ENCODE assay signal across 15 cellular contexts in genomic region chr3:59982510-59982909, GRCh38.
DNase-seq lines count a peak whose midpoint lies in the region; ATAC-seq lines count a peak whose summit lies in the region.
"Had no signal": no experiment of that assay in that cellular context is flagged by ENCODE, and none has a peak within 500 bp of the region (broad histone marks: within the 10 kb centered on the region; RNA-seq: fewer than 3 reads in every experiment).

No MANE protein-coding gene starts in this region.

- H3K36me3 Mint-ChIP-seq in activated naive CD4-positive, alpha-beta T cell treated with anti-CD3 and anti-CD28 coated beads for 36 hours (ENCODE audit: low read depth), result peaks cover 12% of the 10 kb centered on the region
- H3K36me3 Mint-ChIP-seq in activated naive CD4-positive, alpha-beta T cell treated with anti-CD3 and anti-CD28 coated beads, Interleukin-2, amount 50 U/mL, for 72 hours, result peaks cover 16 to 21% of the 10 kb centered on the region in 2 donors
- peaks cover 0 to 4% (median 3%) of the 10 kb centered on the region in 3 donors for H3K36me3 Mint-ChIP-seq in CD8-positive, alpha-beta memory T cell
- H3K36me3 Mint-ChIP-seq in effector memory CD8-positive, alpha-beta T cell (ENCODE audit: insufficient read depth), result peaks cover 11% of the 10 kb centered on the region

- H3K4me3 Mint-ChIP-seq in activated naive CD4-positive, alpha-beta T cell treated with anti-CD3 and anti-CD28 coated beads for 36 hours, result no peak overlapping the region
- H3K4me3 Mint-ChIP-seq in CD8-positive, alpha-beta memory T cell, result no peak overlapping the region
- H3K4me3 Mint-ChIP-seq in effector memory CD8-positive, alpha-beta T cell, result no peak overlapping the region
- H3K4me3 Mint-ChIP-seq: CD8-positive, alpha-beta T cell; HFFc6 had no signal

- H3K27me3 ChIP-seq in CD8-positive, alpha-beta memory T cell (ENCODE audit: insufficient read depth, low read length, poor library complexity, severe bottlenecking), result no peaks in the 10 kb centered on the region

- no peak overlapping the region for H3K4me3 ChIP-seq in CD8-positive, alpha-beta memory T cell (ENCODE audit: low read length)
- H3K4me3 ChIP-seq: BLaER1 treated with 17β-estradiol and CSF1 and Interleukin-3, amounts not matched to agents 10 nM and 100 nM had no signal

- POLR2A ChIA-PET in CD8-positive, alpha-beta memory T cell (lab: Charles Lee), result no interaction called here

- H3K27me3 Mint-ChIP-seq in activated naive CD4-positive, alpha-beta T cell treated with anti-CD3 and anti-CD28 coated beads for 36 hours (ENCODE audit: low read depth), result no peaks in the 10 kb centered on the region
- H3K27me3 Mint-ChIP-seq in CD8-positive, alpha-beta memory T cell, result no peaks in the 10 kb centered on the region
- no peaks in the 10 kb centered on the region for H3K27me3 Mint-ChIP-seq in effector memory CD8-positive, alpha-beta T cell

- intact Hi-C loops in activated naive CD4-positive, alpha-beta T cell treated with anti-CD3 and anti-CD28 coated beads for 36 hours (cut with micrococcal nuclease), result no loop called here
- intact Hi-C loops in Right ventricle myocardium superior (cut with DNase I), result no loop called here

- H3K9me3 Mint-ChIP-seq in activated naive CD4-positive, alpha-beta T cell treated with anti-CD3 and anti-CD28 coated beads for 36 hours, result no peaks in the 10 kb centered on the region
- H3K9me3 Mint-ChIP-seq in activated naive CD4-positive, alpha-beta T cell treated with anti-CD3 and anti-CD28 coated beads, Interleukin-2, amount 50 U/mL, for 72 hours, result peaks cover 4% of the 10 kb centered on the region in 2 donors
- no peaks in the 10 kb centered on the region for H3K9me3 Mint-ChIP-seq in CD8-positive, alpha-beta memory T cell
- H3K9me3 Mint-ChIP-seq in effector memory CD8-positive, alpha-beta T cell, result peaks cover 0 to 1% of the 10 kb centered on the region in 2 donors

- H3K36me3 ChIP-seq in CD8-positive, alpha-beta memory T cell (ENCODE audit: insufficient read depth, low read length), result no peaks in the 10 kb centered on the region

- H3K27ac ChIP-seq in CD8-positive, alpha-beta memory T cell (ENCODE audit: low read depth, low read length), result no peak overlapping the region
- H3K27ac ChIP-seq: BLaER1 treated with 17β-estradiol and CSF1 and Interleukin-3, amounts not matched to agents 10 nM and 100 nM had no signal

- H3K27ac Mint-ChIP-seq in activated naive CD4-positive, alpha-beta T cell treated with anti-CD3 and anti-CD28 coated beads for 36 hours, result peak overlapping the region; percentile 5
- H3K27ac Mint-ChIP-seq in activated naive CD4-positive, alpha-beta T cell treated with anti-CD3 and anti-CD28 coated beads, Interleukin-2, amount 50 U/mL, for 72 hours, result no peak overlapping the region
- peak overlapping the region in 6 of 8 donors; percentile 3 to 80 (median 14) for H3K27ac Mint-ChIP-seq in CD8-positive, alpha-beta memory T cell
- peak overlapping the region in 1 of 2 donors; percentile 69 for H3K27ac Mint-ChIP-seq in effector memory CD8-positive, alpha-beta T cell
- H3K27ac Mint-ChIP-seq: HFFc6 had no signal

- peaks cover 59% of the 10 kb centered on the region for H3K4me1 ChIP-seq in CD8-positive, alpha-beta memory T cell (ENCODE audit: insufficient read depth, low read length)
- H3K4me1 ChIP-seq: Caco-2 had no signal

- CTCF ChIA-PET in activated naive CD4-positive, alpha-beta T cell treated with anti-CD3 and anti-CD28 coated beads for 36 hours (lab: Charles Lee), result interaction anchor here (0.6 to 1.4 kb wide), 4 partner anchors 43 to 100 kb away, joined by 3 read pairs; no protein-coding TSS in a partner anchor
- CTCF ChIA-PET in CD8-positive, alpha-beta memory T cell (lab: Charles Lee), result no interaction called here

- ATAC-seq in activated naive CD4-positive, alpha-beta T cell treated with anti-CD3 and anti-CD28 coated beads, Interleukin-2, amount 50 U/mL, for 72 hours, result no peak
- ATAC-seq in effector memory CD8-positive, alpha-beta T cell (replicated peaks), result peak; percentile 50
- ATAC-seq in Right ventricle myocardium superior (ENCODE audit: poor library complexity) (no peak), HG03135 (IDR thresholded peaks at IDR 0.05; ENCODE audit: unreplicated experiment) (no peak)
- ATAC-seq: CD8-positive, alpha-beta T cell; HepG2 had no signal

- DNase-seq in activated naive CD4-positive, alpha-beta T cell treated with anti-CD3 and anti-CD28 coated beads for 36 hours, result no peak
- DNase-seq in activated naive CD4-positive, alpha-beta T cell treated with anti-CD3 and anti-CD28 coated beads, Interleukin-2, amount 50 U/mL, for 72 hours (ENCODE audit: low spot score in 2 of 2), result no peak
- no peak for DNase-seq in CD8-positive, alpha-beta memory T cell
- no peak for DNase-seq in effector memory CD8-positive, alpha-beta T cell
- DNase-seq in Right ventricle myocardium superior, result no peak
- DNase-seq in SIG-M5 (lab: John Stamatoyannopoulos, UW), result no peak
- DNase-seq: 8988T; Caco-2; CD8-positive, alpha-beta T cell; GF-D8; HCEC 1CT; HFFc6 had no signal

- peaks cover 75% of the 10 kb centered on the region for H3K4me1 Mint-ChIP-seq in activated naive CD4-positive, alpha-beta T cell treated with anti-CD3 and anti-CD28 coated beads for 36 hours (ENCODE audit: low read depth)
- H3K4me1 Mint-ChIP-seq in CD8-positive, alpha-beta memory T cell, result peaks cover 41 to 47% (median 45%) of the 10 kb centered on the region in 3 donors
- H3K4me1 Mint-ChIP-seq in effector memory CD8-positive, alpha-beta T cell (ENCODE audit: low read depth in 2 of 2), result peaks cover 10 to 18% of the 10 kb centered on the region in 2 donors

- no peaks in the 10 kb centered on the region for H3K9me3 ChIP-seq in CD8-positive, alpha-beta memory T cell (ENCODE audit: low read length)
- H3K9me3 ChIP-seq: Caco-2 had no signal

Comparison
In these comparisons a context has a peak if more than half of its experiments do, and no peak if none do; other contexts are left out.
1. H3K27ac Mint-ChIP-seq: peak in activated naive CD4-positive, alpha-beta T cell treated with anti-CD3 and anti-CD28 coated beads for 36 hours (single experiment) and CD8-positive, alpha-beta memory T cell (6 of 8); none in activated naive CD4-positive, alpha-beta T cell treated with anti-CD3 and anti-CD28 coated beads, Interleukin-2, amount 50 U/mL, for 72 hours (0 of 2).